Comparison of ENCODE assay signal across 1 cellular context in genomic region chr3:197820550-197821335, GRCh38.
TF ChIP-seq lines count a peak whose summit lies in the region.

No MANE protein-coding gene starts in this region.

TF ChIP-seq in HepG2, 621 proteins besides CTCF, POLR2A, EP300 and RAD21 (continued from another document and continues in another):
- TF ChIP-seq ZNF609 (CRISPR knock-in tag; IDR thresholded peaks at IDR 0.05; ENCODE audit: borderline replicate concordance), result peak; percentile 77
- peak; percentile 26; the same call in 1 of the 2 replicates for TF ChIP-seq DPF2 (CRISPR knock-in tag; IDR thresholded peaks at IDR 0.05; ENCODE audit: borderline replicate concordance, low read depth)
- peak; percentile 35; the same call in 1 of the 2 replicates for TF ChIP-seq ZBTB25 (CRISPR knock-in tag; IDR thresholded peaks at IDR 0.05)
- no peak for TF ChIP-seq CREB1 (IDR thresholded peaks at IDR 0.05)
- peak; percentile 74 for TF ChIP-seq CREB1 (CRISPR knock-in tag; IDR thresholded peaks at IDR 0.05)
- peak; percentile 77 for TF ChIP-seq ZNF691 (CRISPR knock-in tag; IDR thresholded peaks at IDR 0.05; ENCODE audit: borderline replicate concordance, low read depth)
- no peak for TF ChIP-seq TERF1 (CRISPR knock-in tag; IDR thresholded peaks at IDR 0.05)
- TF ChIP-seq HMG20A (CRISPR knock-in tag; IDR thresholded peaks at IDR 0.05; ENCODE audit: borderline replicate concordance), result peak; percentile 62; the same call in 1 of the 2 replicates
- peak; percentile 95 for TF ChIP-seq ZNF12 (CRISPR knock-in tag; IDR thresholded peaks at IDR 0.05)
- TF ChIP-seq IRF9 (CRISPR knock-in tag; IDR thresholded peaks at IDR 0.05; ENCODE audit: borderline replicate concordance), result no peak
- TF ChIP-seq, protein P1, sequence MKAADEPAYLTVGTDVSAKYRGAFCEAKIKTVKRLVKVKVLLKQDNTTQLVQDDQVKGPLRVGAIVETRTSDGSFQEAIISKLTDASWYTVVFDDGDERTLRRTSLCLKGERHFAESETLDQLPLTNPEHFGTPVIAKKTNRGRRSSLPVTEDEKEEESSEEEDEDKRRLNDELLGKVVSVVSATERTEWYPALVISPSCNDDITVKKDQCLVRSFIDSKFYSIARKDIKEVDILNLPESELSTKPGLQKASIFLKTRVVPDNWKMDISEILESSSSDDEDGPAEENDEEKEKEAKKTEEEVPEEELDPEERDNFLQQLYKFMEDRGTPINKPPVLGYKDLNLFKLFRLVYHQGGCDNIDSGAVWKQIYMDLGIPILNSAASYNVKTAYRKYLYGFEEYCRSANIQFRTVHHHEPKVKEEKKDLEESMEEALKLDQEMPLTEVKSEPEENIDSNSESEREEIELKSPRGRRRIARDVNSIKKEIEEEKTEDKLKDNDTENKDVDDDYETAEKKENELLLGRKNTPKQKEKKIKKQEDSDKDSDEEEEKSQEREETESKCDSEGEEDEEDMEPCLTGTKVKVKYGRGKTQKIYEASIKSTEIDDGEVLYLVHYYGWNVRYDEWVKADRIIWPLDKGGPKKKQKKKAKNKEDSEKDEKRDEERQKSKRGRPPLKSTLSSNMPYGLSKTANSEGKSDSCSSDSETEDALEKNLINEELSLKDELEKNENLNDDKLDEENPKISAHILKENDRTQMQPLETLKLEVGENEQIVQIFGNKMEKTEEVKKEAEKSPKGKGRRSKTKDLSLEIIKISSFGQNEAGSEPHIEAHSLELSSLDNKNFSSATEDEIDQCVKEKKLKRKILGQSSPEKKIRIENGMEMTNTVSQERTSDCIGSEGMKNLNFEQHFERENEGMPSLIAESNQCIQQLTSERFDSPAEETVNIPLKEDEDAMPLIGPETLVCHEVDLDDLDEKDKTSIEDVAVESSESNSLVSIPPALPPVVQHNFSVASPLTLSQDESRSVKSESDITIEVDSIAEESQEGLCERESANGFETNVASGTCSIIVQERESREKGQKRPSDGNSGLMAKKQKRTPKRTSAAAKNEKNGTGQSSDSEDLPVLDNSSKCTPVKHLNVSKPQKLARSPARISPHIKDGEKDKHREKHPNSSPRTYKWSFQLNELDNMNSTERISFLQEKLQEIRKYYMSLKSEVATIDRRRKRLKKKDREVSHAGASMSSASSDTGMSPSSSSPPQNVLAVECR (CRISPR knock-in tag; IDR thresholded peaks at IDR 0.05; ENCODE audit: borderline replicate concordance), result peak; percentile 44; the same call in 1 of the 2 replicates
- TF ChIP-seq, protein P2, sequence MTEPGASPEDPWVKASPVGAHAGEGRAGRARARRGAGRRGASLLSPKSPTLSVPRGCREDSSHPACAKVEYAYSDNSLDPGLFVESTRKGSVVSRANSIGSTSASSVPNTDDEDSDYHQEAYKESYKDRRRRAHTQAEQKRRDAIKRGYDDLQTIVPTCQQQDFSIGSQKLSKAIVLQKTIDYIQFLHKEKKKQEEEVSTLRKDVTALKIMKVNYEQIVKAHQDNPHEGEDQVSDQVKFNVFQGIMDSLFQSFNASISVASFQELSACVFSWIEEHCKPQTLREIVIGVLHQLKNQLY (CRISPR knock-in tag; IDR thresholded peaks at IDR 0.05), result peak; percentile 57; the same call in 1 of the 2 replicates
- peak; percentile 76; the same call in 1 of the 2 replicates for TF ChIP-seq RXRA (CRISPR knock-in tag; IDR thresholded peaks at IDR 0.05)
- no peak for TF ChIP-seq SRSF4 (IDR thresholded peaks at IDR 0.05; ENCODE audit: low read depth, low read length, poor library complexity, severe bottlenecking)
- peak; percentile 94; the same call in 1 of the 2 replicates for TF ChIP-seq CHD4 (IDR thresholded peaks at IDR 0.05; ENCODE audit: borderline replicate concordance, low read length)
- TF ChIP-seq SP5 (CRISPR knock-in tag; IDR thresholded peaks at IDR 0.05; ENCODE audit: borderline replicate concordance, low read depth), result peak; percentile 91
- TF ChIP-seq HHEX (CRISPR knock-in tag; IDR thresholded peaks at IDR 0.05), result peak; percentile 60; the same call in 1 of the 2 replicates
- no peak for TF ChIP-seq STAT6 (CRISPR knock-in tag; IDR thresholded peaks at IDR 0.05; ENCODE audit: borderline replicate concordance)
- peak; percentile 84 for TF ChIP-seq SAP130 (CRISPR knock-in tag; IDR thresholded peaks at IDR 0.05; ENCODE audit: low read depth)
- TF ChIP-seq FOXA1 (IDR thresholded peaks at IDR 0.05), result peak; percentile 60
- TF ChIP-seq FOXA1 (CRISPR knock-in tag; IDR thresholded peaks at IDR 0.05), result peak; percentile 88
- TF ChIP-seq SOX6 (IDR thresholded peaks at IDR 0.05), result no peak
- peak; percentile 63 for TF ChIP-seq SOX6 (CRISPR knock-in tag; IDR thresholded peaks at IDR 0.05)
- TF ChIP-seq SALL2 (CRISPR knock-in tag; IDR thresholded peaks at IDR 0.05), result 0 out of 2 replicates have a peak, but pooled peaks have one; percentile 59
- TF ChIP-seq FOXA3 (CRISPR knock-in tag; IDR thresholded peaks at IDR 0.05), result peak; percentile 90
- TF ChIP-seq ETV5 (CRISPR knock-in tag; IDR thresholded peaks at IDR 0.05; ENCODE audit: borderline replicate concordance), result peak; percentile 36; the same call in 1 of the 2 replicates
- peak; percentile 81 for TF ChIP-seq NR2F6 (IDR thresholded peaks at IDR 0.05)
- TF ChIP-seq NR2F6 (CRISPR knock-in tag; IDR thresholded peaks at IDR 0.05), result peak; percentile 67
- TF ChIP-seq ZNF543 (CRISPR knock-in tag; IDR thresholded peaks at IDR 0.05), result 0 out of 2 replicates have a peak, but pooled peaks have one; percentile 23
- TF ChIP-seq ZSCAN29 (CRISPR knock-in tag; conservative IDR thresholded peaks at IDR 0.05), result peak; percentile 70; the same call in 1 of the 2 replicates
- TF ChIP-seq TARDBP (CRISPR knock-in tag; IDR thresholded peaks at IDR 0.05), result peak; percentile 49; the same call in 1 of the 2 replicates
- TF ChIP-seq HNF4G (IDR thresholded peaks at IDR 0.05; ENCODE audit: borderline replicate concordance, low read depth, low read length), result peak; percentile 84
- TF ChIP-seq HNF4G (CRISPR knock-in tag; IDR thresholded peaks at IDR 0.05; ENCODE audit: borderline replicate concordance, low read depth), result peak; percentile 66; the same call in 1 of the 2 replicates
- TF ChIP-seq AHDC1 (CRISPR knock-in tag; IDR thresholded peaks at IDR 0.05; ENCODE audit: borderline replicate concordance), result peak; percentile 55; the same call in 1 of the 2 replicates
- peak; percentile 95 for TF ChIP-seq ZNF263 (CRISPR knock-in tag; IDR thresholded peaks at IDR 0.05)
